8 cellular contexts compared by ENCODE assay signal in genomic region chr15:72472907-72473669, GRCh38. TPM values are rescaled to one million over a fixed set of nuclear protein-coding genes. Genes with fewer than 3 reads are reported as not detected.
A peak's percentile ranks its signal among the peaks of the same experiment; 100 is the strongest.
DNase-seq lines count a peak whose midpoint lies in the region; ATAC-seq and TF ChIP-seq lines count a peak whose summit lies in the region.

No MANE protein-coding gene starts in this region.

- H3K27ac ChIP-seq in psoas muscle: peak overlapping the region; percentile 100

- peak overlapping the region; percentile 95 for H3K27ac Mint-ChIP-seq in activated naive CD4-positive, alpha-beta T cell treated with anti-CD3 and anti-CD28 coated beads for 36 hours
- H3K27ac Mint-ChIP-seq in T-helper 1 cell treated with Interleukin-12 subunit alpha and Interleukin-12 subunit beta and Interleukin-4 antibody, amounts not matched to agents 30 μg/mL and 1 μg/mL, for 36 hours: peak overlapping the region; percentile 98

- no peaks in the 10 kb centered on the region for H3K27me3 ChIP-seq in psoas muscle (ENCODE audit: insufficient read depth in 3 of 3, low read length in 2 of 3)

- H3K4me3 ChIP-seq in psoas muscle: peak overlapping the region; percentile 90

- peaks cover 24% of the 10 kb centered on the region for H3K36me3 Mint-ChIP-seq in activated naive CD4-positive, alpha-beta T cell treated with anti-CD3 and anti-CD28 coated beads for 36 hours (ENCODE audit: low read depth)
- H3K36me3 Mint-ChIP-seq in T-helper 1 cell treated with Interleukin-12 subunit alpha and Interleukin-12 subunit beta and Interleukin-4 antibody, amounts not matched to agents 30 μg/mL and 1 μg/mL, for 36 hours (ENCODE audit: low read depth): peaks cover 13% of the 10 kb centered on the region

- TF ChIP-seq CTCF in psoas muscle (IDR thresholded peaks at IDR 0.05): peak; percentile 23

- H3K4me1 ChIP-seq in psoas muscle: peaks cover 25% of the 10 kb centered on the region

- peaks cover 28% of the 10 kb centered on the region for H3K4me1 Mint-ChIP-seq in activated naive CD4-positive, alpha-beta T cell treated with anti-CD3 and anti-CD28 coated beads for 36 hours (ENCODE audit: low read depth)
- peaks cover 29% of the 10 kb centered on the region for H3K4me1 Mint-ChIP-seq in T-helper 1 cell treated with Interleukin-12 subunit alpha and Interleukin-12 subunit beta and Interleukin-4 antibody, amounts not matched to agents 30 μg/mL and 1 μg/mL, for 36 hours (ENCODE audit: low read depth)

- CTCF ChIA-PET in activated naive CD4-positive, alpha-beta T cell treated with anti-CD3 and anti-CD28 coated beads for 36 hours (lab: Charles Lee): interaction anchor here (0.6 to 1.7 kb wide), 9 partner anchors 9 to 210 kb away, joined by 3 to 20 read pairs (median 3); no protein-coding TSS in a partner anchor

- H3K36me3 ChIP-seq in psoas muscle (ENCODE audit: insufficient read depth in 1 of 2, low read depth in 1 of 2): peaks cover 3 to 16% of the 10 kb centered on the region in 2 donors

- DNase-seq in activated naive CD4-positive, alpha-beta T cell treated with anti-CD3 and anti-CD28 coated beads for 36 hours: no peak
- no peak for DNase-seq in activated naive CD4-positive, alpha-beta T cell (lab: John Stamatoyannopoulos, UW)
- peak; percentile 65 for DNase-seq in fibroblast of peridontal ligament (ENCODE audit: extremely low read depth)
- DNase-seq in psoas muscle: no peak
- DNase-seq in NCI-H1048 (lab: John Stamatoyannopoulos, UW): no peak
- DNase-seq in mucosa of gallbladder (ENCODE audit: low spot score): no peak

- ATAC-seq in psoas muscle: no peak
- no peak for ATAC-seq in HG03025 (IDR thresholded peaks at IDR 0.05; ENCODE audit: low FRiP score, unreplicated experiment)

- H3K27me3 Mint-ChIP-seq in activated naive CD4-positive, alpha-beta T cell treated with anti-CD3 and anti-CD28 coated beads for 36 hours (ENCODE audit: low read depth): no peaks in the 10 kb centered on the region
- no peaks in the 10 kb centered on the region for H3K27me3 Mint-ChIP-seq in T-helper 1 cell treated with Interleukin-12 subunit alpha and Interleukin-12 subunit beta and Interleukin-4 antibody, amounts not matched to agents 30 μg/mL and 1 μg/mL, for 36 hours (ENCODE audit: low read depth)

- H3K9me3 Mint-ChIP-seq in activated naive CD4-positive, alpha-beta T cell treated with anti-CD3 and anti-CD28 coated beads for 36 hours: no peaks in the 10 kb centered on the region
- H3K9me3 Mint-ChIP-seq in T-helper 1 cell treated with Interleukin-12 subunit alpha and Interleukin-12 subunit beta and Interleukin-4 antibody, amounts not matched to agents 30 μg/mL and 1 μg/mL, for 36 hours: no peaks in the 10 kb centered on the region

- intact Hi-C loops in activated naive CD4-positive, alpha-beta T cell treated with anti-CD3 and anti-CD28 coated beads for 36 hours (cut with micrococcal nuclease): loop anchor here (1.0 to 10.0 kb wide), 6 partner anchors 11 to 1162 kb away; partner anchors contain the start of genes CELF6, MYO9A, NEO1 and NPTN
- intact Hi-C loops in psoas muscle (cut with DNase I): loop anchor here (5.0 to 10.0 kb wide), 4 partner anchors 96 to 268 kb away; partner anchors contain the start of genes BBS4 (in 1 of the 2), HEXA (in 1 of the 2), HIGD2B (in 1 of the 2) and PARP6 (in 1 of the 2)

- peak overlapping the region; percentile 98 for H3K4me3 Mint-ChIP-seq in activated naive CD4-positive, alpha-beta T cell treated with anti-CD3 and anti-CD28 coated beads for 36 hours
- peak overlapping the region; percentile 92 for H3K4me3 Mint-ChIP-seq in T-helper 1 cell treated with Interleukin-12 subunit alpha and Interleukin-12 subunit beta and Interleukin-4 antibody, amounts not matched to agents 30 μg/mL and 1 μg/mL, for 36 hours

- H3K9me3 ChIP-seq in psoas muscle: no peaks in the 10 kb centered on the region

- WGBS in psoas muscle, 3 donors: 38 to 41% (median 41%) methylated on average over 5 of the region's 5 CpGs

RNA-seq across cellular contexts. Expression of gene ARIH1, which starts 1.0 kb away (rescaled TPM):
- total RNA-seq in activated naive CD4-positive, alpha-beta T cell treated with anti-CD3 and anti-CD28 coated beads for 36 hours: 100 to 1,000 TPM; 174 to 183 TPM
- total RNA-seq in psoas muscle (100 to 1,000 TPM; 181 to 253 (median 204) TPM), mucosa of gallbladder (157 TPM)
- polyA plus RNA-seq in psoas muscle: 10 to 100 TPM; 35.6 to 75.6 (median 43.8) TPM
